ENCODE assay signal across 8 cellular contexts in the genomic region with DNA sequence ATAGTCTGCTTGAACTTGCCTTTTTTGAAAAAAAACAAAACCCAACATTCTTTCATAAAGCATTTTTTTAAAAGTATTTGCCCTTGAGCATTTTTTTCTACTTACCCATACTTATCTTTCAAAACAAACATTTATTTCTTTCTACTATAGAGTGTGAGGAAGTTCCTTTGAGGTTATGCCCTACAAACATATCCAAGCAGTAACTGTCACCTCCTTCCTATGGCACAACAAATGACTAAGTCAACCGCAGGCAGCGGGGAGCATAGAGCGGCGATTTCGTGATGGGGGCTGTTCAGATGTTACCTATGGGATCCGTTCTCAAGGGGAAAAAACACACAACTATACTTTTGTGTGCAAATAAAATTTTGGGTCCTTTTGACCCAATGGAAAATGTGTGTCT. TPM values are rescaled to one million over a fixed set of nuclear protein-coding genes. Genes with fewer than 3 reads are reported as not detected.
DNase-seq lines count a peak whose midpoint lies in the region; ATAC-seq, FAIRE-seq and TF ChIP-seq lines count a peak whose summit lies in the region.

No MANE protein-coding gene starts in this region.

- peak in 1 of 10 experiments; percentile 11 for DNase-seq in CD4-positive, alpha-beta T cell
- no peak for DNase-seq in HTR-8/SVneo (ENCODE audit: insufficient read length, low spot score)
- DNase-seq in activated CD8-positive, alpha-beta memory T cell treated with anti-CD3 and anti-CD28 coated beads, Interleukin-2, amount 50 U/mL, for 1 hour (ENCODE audit: extremely low read depth): peak; percentile 45
- no peak for DNase-seq in left lung
- no peak for DNase-seq in SK-N-DZ (ENCODE audit: low spot score)
- DNase-seq in iPS-NIHi7 (ENCODE audit: extremely low spot score): no peak
- no peak for DNase-seq in DMS153 treated with DMSO at 0.1 percent for 48 hours (lab: John Stamatoyannopoulos, UW; ENCODE audit: unreplicated experiment)
- DNase-seq in HT-29 (ENCODE audit: low spot score): no peak

- intact Hi-C loops in CD4-positive, alpha-beta T cell (cut with DNase I, micrococcal nuclease): no loop called here
- intact Hi-C loops in left lung (cut with DNase I): no loop called here

- no peaks in the 10 kb centered on the region for H3K9me3 ChIP-seq in CD4-positive, alpha-beta T cell (ENCODE audit: control insufficient read depth, low read length)
- no peaks in the 10 kb centered on the region for H3K9me3 ChIP-seq in left lung

- no peaks in the 10 kb centered on the region for H3K36me3 ChIP-seq in left lung

- no peaks in the 10 kb centered on the region for H3K27me3 ChIP-seq in CD4-positive, alpha-beta T cell (ENCODE audit: control insufficient read depth, insufficient read depth, low read length)
- no peaks in the 10 kb centered on the region for H3K27me3 ChIP-seq in left lung

- H3K4me3 ChIP-seq in left lung: no peak overlapping the region

- CTCF ChIA-PET in CD4-positive, alpha-beta T cell (lab: Charles Lee): no interaction called here

- H3K4me3 Mint-ChIP-seq in CD4-positive, alpha-beta T cell: no peak overlapping the region

- FAIRE-seq in HTR-8/SVneo (lab: Jason Lieb, UNC): peak; percentile 69

- no peak overlapping the region for H3K27ac ChIP-seq in CD4-positive, alpha-beta T cell (ENCODE audit: low read depth, low read length)
- peak overlapping the region in 1 of 2 donors; percentile 45 for H3K27ac ChIP-seq in left lung

- H3K36me3 Mint-ChIP-seq in CD4-positive, alpha-beta T cell (ENCODE audit: low read depth): no peaks in the 10 kb centered on the region

- no peak for TF ChIP-seq CTCF in CD4-positive, alpha-beta T cell (IDR thresholded peaks at IDR 0.05)
- TF ChIP-seq CTCF in left lung (IDR thresholded peaks at IDR 0.05): no peak

- H3K27ac Mint-ChIP-seq in CD4-positive, alpha-beta T cell: no peak overlapping the region

- H3K4me1 ChIP-seq in left lung: peaks cover 20 to 54% of the 10 kb centered on the region in 2 donors

- peak; percentile 44 for ATAC-seq in CD4-positive, alpha-beta T cell (ENCODE audit: poor library complexity)
- ATAC-seq in left lung: peak; percentile 51

- no peaks in the 10 kb centered on the region for H3K27me3 Mint-ChIP-seq in CD4-positive, alpha-beta T cell

- POLR2A ChIA-PET in CD4-positive, alpha-beta T cell (lab: Charles Lee): no interaction called here

- peaks cover 11% of the 10 kb centered on the region for H3K4me1 Mint-ChIP-seq in CD4-positive, alpha-beta T cell (ENCODE audit: low read depth)

- H3K9me3 Mint-ChIP-seq in CD4-positive, alpha-beta T cell: no peaks in the 10 kb centered on the region

RNA-seq across cellular contexts. Expression of gene SPRY1, which starts 19.4 kb away (rescaled TPM):
- 10 to 100 TPM; 19.6 to 20.3 TPM for total RNA-seq in CD4-positive, alpha-beta T cell
- total RNA-seq in left lung: 10 to 100 TPM; 85.1 to 95.5 TPM
- polyA plus RNA-seq in SK-N-DZ (2014; cell fraction: cytosol; rRNA removed): 2.2 and 2.6 TPM in 2 replicates
- polyA plus RNA-seq in SK-N-DZ (2014; cell fraction: nucleus; rRNA removed): 1.9 and 4.1 TPM in 2 replicates
- 18.9 and 22.4 TPM in 2 replicates for total RNA-seq in HT-29 (2014; rRNA removed; shearing (Covaris generic))
